9 cellular contexts compared by ENCODE assay signal in genomic region chr9:85425153-85425611, GRCh38.
DNase-seq lines count a peak whose midpoint lies in the region; ATAC-seq and TF ChIP-seq lines count a peak whose summit lies in the region.
"Had no signal": no experiment of that assay in that cellular context is flagged by ENCODE, and none has a peak within 500 bp of the region (broad histone marks: within the 10 kb centered on the region; RNA-seq: fewer than 3 reads in every experiment).

No MANE protein-coding gene starts in this region.

- no peak overlapping the region for H3K27ac ChIP-seq in prostate gland

- H3K27me3 ChIP-seq in prostate gland (replicated peaks; ENCODE audit: insufficient read depth): no peaks in the 10 kb centered on the region

- H3K4me3 ChIP-seq in prostate gland: no peak overlapping the region

- ATAC-seq in HG02588 (IDR thresholded peaks at IDR 0.05; ENCODE audit: unreplicated experiment): peak; percentile 71
- no peak for ATAC-seq in HG03457 (IDR thresholded peaks at IDR 0.05; ENCODE audit: unreplicated experiment)
- ATAC-seq: CD8-positive, alpha-beta T cell had no signal

- intact Hi-C loops in head of caudate nucleus (cut with DNase I): no loop called here
- intact Hi-C loops in prostate gland (cut with DNase I): no loop called here

- H3K9me3 ChIP-seq in prostate gland: no peaks in the 10 kb centered on the region

- WGBS in prostate gland: 12% methylated on average over 15 of the region's 15 CpGs

- peak; percentile 37 to 57 (median 46) for TF ChIP-seq CTCF in prostate gland (IDR thresholded peaks at IDR 0.05)

- peak; percentile 8 for DNase-seq in NK-92 treated with Interleukin-12 subunit alpha and Interleukin-12 subunit beta, amount 100 ng/mL, for 24 hours (lab: John Stamatoyannopoulos, UW)
- DNase-seq in NK-92 (lab: John Stamatoyannopoulos, UW; ENCODE audit: unreplicated experiment): no peak
- DNase-seq in NCI-H2107 treated with DMSO at 0.1 percent for 48 hours (lab: John Stamatoyannopoulos, UW; ENCODE audit: unreplicated experiment): peak; percentile 39
- peak; percentile 19 for DNase-seq in activated CD8-positive, alpha-beta memory T cell treated with anti-CD3 and anti-CD28 coated beads, Interleukin-2, amount 50 U/mL, for 4 hours
- DNase-seq in head of caudate nucleus: peak; percentile 57 to 90 (median 79)
- DNase-seq in prostate gland (ENCODE audit: low spot score): peak; percentile 28

- no peaks in the 10 kb centered on the region for H3K4me1 ChIP-seq in prostate gland (replicated peaks)

- H3K36me3 ChIP-seq in prostate gland: no peaks in the 10 kb centered on the region

- TF ChIP-seq POLR2A in prostate gland (IDR thresholded peaks at IDR 0.05): no peak
